Comparison of ENCODE assay signal across 1 cellular context in the genomic region with DNA sequence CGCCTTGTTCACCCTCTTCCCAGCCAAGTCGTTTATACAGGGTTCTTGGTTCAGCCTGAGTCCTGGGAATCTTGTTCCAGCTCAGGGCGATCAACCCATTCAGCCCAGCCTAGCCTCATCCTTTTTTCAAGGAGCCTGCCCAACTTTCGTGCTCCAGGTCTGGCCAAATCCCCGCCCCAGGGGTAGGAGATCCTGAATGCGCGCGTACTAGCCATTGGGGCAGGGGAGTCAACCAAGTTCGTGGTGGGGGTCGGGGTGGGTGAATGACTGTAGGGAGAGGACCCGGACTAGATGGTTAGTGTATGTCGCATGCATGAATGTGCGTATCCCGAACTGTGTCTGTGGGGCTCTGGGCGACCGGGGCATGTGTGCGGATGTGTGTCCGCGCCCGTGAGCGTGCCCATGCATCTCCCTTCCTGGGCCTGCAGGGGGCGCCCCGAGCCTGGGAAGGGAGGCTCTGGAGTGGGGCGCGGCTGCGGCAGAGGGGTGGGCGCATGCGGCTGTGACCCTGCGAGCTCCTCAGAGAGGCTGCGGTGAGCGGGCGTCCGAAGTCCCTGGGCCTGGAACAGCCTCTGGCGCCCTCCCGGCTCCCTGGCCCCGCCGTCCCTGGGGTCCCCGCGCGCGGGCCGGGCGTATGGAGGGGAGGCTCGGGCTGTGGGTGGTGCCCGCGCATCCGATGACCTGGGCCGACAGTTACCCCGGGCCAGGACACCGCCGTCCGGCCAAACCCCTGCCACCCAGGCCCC.
A peak's percentile ranks its signal among the peaks of the same experiment; 100 is the strongest.
TF ChIP-seq lines count a peak whose summit lies in the region.

No MANE protein-coding gene starts in this region.

TF ChIP-seq in K562, 482 proteins besides CTCF, POLR2A, EP300 and RAD21:
- TF ChIP-seq COPS2 (conservative IDR thresholded peaks at IDR 0.05): no peak
- TF ChIP-seq ZBTB7A (IDR thresholded peaks at IDR 0.05; ENCODE audit: borderline replicate concordance, control insufficient read depth, low read depth, low read length): peak; percentile 66; the same call in 1 of the 2 replicates
- no peak for TF ChIP-seq HNRNPH1 (optimal IDR thresholded peaks at IDR 0.05; ENCODE audit: low read depth, low read length)
- TF ChIP-seq MAZ (CRISPR knock-in tag; conservative IDR thresholded peaks at IDR 0.05 in 1 of 2, IDR thresholded peaks at IDR 0.05 in 1 of 2): peak in 1 of 2 experiments; percentile 15; a peak in 1 of 4 replicates
- TF ChIP-seq ZNF76 (CRISPR knock-in tag; IDR thresholded peaks at IDR 0.05; ENCODE audit: borderline replicate concordance): no peak
- TF ChIP-seq, protein P1, sequence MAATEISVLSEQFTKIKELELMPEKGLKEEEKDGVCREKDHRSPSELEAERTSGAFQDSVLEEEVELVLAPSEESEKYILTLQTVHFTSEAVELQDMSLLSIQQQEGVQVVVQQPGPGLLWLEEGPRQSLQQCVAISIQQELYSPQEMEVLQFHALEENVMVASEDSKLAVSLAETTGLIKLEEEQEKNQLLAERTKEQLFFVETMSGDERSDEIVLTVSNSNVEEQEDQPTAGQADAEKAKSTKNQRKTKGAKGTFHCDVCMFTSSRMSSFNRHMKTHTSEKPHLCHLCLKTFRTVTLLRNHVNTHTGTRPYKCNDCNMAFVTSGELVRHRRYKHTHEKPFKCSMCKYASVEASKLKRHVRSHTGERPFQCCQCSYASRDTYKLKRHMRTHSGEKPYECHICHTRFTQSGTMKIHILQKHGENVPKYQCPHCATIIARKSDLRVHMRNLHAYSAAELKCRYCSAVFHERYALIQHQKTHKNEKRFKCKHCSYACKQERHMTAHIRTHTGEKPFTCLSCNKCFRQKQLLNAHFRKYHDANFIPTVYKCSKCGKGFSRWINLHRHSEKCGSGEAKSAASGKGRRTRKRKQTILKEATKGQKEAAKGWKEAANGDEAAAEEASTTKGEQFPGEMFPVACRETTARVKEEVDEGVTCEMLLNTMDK (IDR thresholded peaks at IDR 0.05; ENCODE audit: borderline replicate concordance, insufficient read depth, low read depth, low read length, poor library complexity, severe bottlenecking): peak; percentile 79
- no peak for TF ChIP-seq FOXK1 (CRISPR knock-in tag; IDR thresholded peaks at IDR 0.05; ENCODE audit: borderline replicate concordance)
- no peak for TF ChIP-seq GATAD2A (IDR thresholded peaks at IDR 0.05)
- 0 out of 2 replicates have a peak, but pooled peaks have one; percentile 21 for TF ChIP-seq SIN3B (IDR thresholded peaks at IDR 0.05; ENCODE audit: low read depth)
- no peak for TF ChIP-seq U2AF1 (optimal IDR thresholded peaks at IDR 0.05; ENCODE audit: low read depth, low read length)
- no peak for TF ChIP-seq FUS (optimal IDR thresholded peaks at IDR 0.05; ENCODE audit: low read depth, low read length)
- 0 out of 2 replicates have a peak, but pooled peaks have one; percentile 24 for TF ChIP-seq XRCC5 (IDR thresholded peaks at IDR 0.05; ENCODE audit: low read depth, low read length)
- no peak for TF ChIP-seq BCOR (IDR thresholded peaks at IDR 0.05)
- TF ChIP-seq CTBP1 (IDR thresholded peaks at IDR 0.05; ENCODE audit: borderline replicate concordance): 0 out of 2 replicates have a peak, but pooled peaks have one; percentile 23
- TF ChIP-seq POLR2G (IDR thresholded peaks at IDR 0.05; ENCODE audit: low read depth, low read length): no peak
- no peak for TF ChIP-seq ZC3H4 (CRISPR knock-in tag; IDR thresholded peaks at IDR 0.05; ENCODE audit: borderline replicate concordance)
- no peak for TF ChIP-seq ASH1L (IDR thresholded peaks at IDR 0.05; ENCODE audit: borderline replicate concordance, low read depth, partially characterized antibody)
- TF ChIP-seq ZFP36 (IDR thresholded peaks at IDR 0.05; ENCODE audit: low read depth, low read length, partially characterized antibody): no peak
- TF ChIP-seq MYC (IDR thresholded peaks at IDR 0.05; ENCODE audit: low read depth, low read length): peak; percentile 36; the same call in 1 of the 2 replicates
- no peak for TF ChIP-seq MYC (CRISPR knock-in tag; IDR thresholded peaks at IDR 0.05; ENCODE audit: borderline replicate concordance, low read depth)
- no peak for TF ChIP-seq HOXB6 (CRISPR knock-in tag; IDR thresholded peaks at IDR 0.05; ENCODE audit: borderline replicate concordance)
- no peak for TF ChIP-seq ZFPM2 (CRISPR knock-in tag; IDR thresholded peaks at IDR 0.05)
- TF ChIP-seq FIP1L1 (IDR thresholded peaks at IDR 0.05; ENCODE audit: low read depth, low read length, poor library complexity, severe bottlenecking): no peak
- no peak for TF ChIP-seq RBM15 (IDR thresholded peaks at IDR 0.05; ENCODE audit: insufficient read depth, low read length)
- no peak for TF ChIP-seq MXI1 (IDR thresholded peaks at IDR 0.05; ENCODE audit: low read depth, low read length)
- TF ChIP-seq PPARD (CRISPR knock-in tag; IDR thresholded peaks at IDR 0.05): no peak
- TF ChIP-seq STAG1 (CRISPR knock-in tag; IDR thresholded peaks at IDR 0.05; ENCODE audit: borderline replicate concordance): peak; percentile 11; the same call in 1 of the 2 replicates
- TF ChIP-seq ATF7 (IDR thresholded peaks at IDR 0.05): 0 out of 2 replicates have a peak, but pooled peaks have one; percentile 19
- TF ChIP-seq, protein P2, sequence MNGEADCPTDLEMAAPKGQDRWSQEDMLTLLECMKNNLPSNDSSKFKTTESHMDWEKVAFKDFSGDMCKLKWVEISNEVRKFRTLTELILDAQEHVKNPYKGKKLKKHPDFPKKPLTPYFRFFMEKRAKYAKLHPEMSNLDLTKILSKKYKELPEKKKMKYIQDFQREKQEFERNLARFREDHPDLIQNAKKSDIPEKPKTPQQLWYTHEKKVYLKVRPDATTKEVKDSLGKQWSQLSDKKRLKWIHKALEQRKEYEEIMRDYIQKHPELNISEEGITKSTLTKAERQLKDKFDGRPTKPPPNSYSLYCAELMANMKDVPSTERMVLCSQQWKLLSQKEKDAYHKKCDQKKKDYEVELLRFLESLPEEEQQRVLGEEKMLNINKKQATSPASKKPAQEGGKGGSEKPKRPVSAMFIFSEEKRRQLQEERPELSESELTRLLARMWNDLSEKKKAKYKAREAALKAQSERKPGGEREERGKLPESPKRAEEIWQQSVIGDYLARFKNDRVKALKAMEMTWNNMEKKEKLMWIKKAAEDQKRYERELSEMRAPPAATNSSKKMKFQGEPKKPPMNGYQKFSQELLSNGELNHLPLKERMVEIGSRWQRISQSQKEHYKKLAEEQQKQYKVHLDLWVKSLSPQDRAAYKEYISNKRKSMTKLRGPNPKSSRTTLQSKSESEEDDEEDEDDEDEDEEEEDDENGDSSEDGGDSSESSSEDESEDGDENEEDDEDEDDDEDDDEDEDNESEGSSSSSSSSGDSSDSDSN (IDR thresholded peaks at IDR 0.05; ENCODE audit: borderline replicate concordance in 1 of 2, low read depth in 2 of 2, low read length in 2 of 2): 0 out of 4 replicates have a peak, but pooled peaks of 1 of the 2 experiments have one; percentile 36
- TF ChIP-seq NRF1 (conservative IDR thresholded peaks at IDR 0.05 in 1 of 2, IDR thresholded peaks at IDR 0.05 in 1 of 2): peak; percentile 32 to 49; a peak in 3 of 4 replicates
- TF ChIP-seq YY1 (IDR thresholded peaks at IDR 0.05; ENCODE audit: borderline replicate concordance in 1 of 3, control insufficient read depth in 1 of 3, extremely low read depth in 1 of 3, insufficient read depth in 3 of 3, insufficient read length in 1 of 3, insufficient replicate concordance in 2 of 3, low read depth in 1 of 3, low read length in 2 of 3): peak in 1 of 3 experiments; percentile 6
- TF ChIP-seq TRIM28 (IDR thresholded peaks at IDR 0.05): no peak
- no peak for TF ChIP-seq CAMTA2 (CRISPR knock-in tag; conservative IDR thresholded peaks at IDR 0.05)
- TF ChIP-seq NUFIP1 (IDR thresholded peaks at IDR 0.05; ENCODE audit: partially characterized antibody): no peak
- no peak for TF ChIP-seq HSF4 (CRISPR knock-in tag; IDR thresholded peaks at IDR 0.05; ENCODE audit: borderline replicate concordance)
- TF ChIP-seq, protein P3, sequence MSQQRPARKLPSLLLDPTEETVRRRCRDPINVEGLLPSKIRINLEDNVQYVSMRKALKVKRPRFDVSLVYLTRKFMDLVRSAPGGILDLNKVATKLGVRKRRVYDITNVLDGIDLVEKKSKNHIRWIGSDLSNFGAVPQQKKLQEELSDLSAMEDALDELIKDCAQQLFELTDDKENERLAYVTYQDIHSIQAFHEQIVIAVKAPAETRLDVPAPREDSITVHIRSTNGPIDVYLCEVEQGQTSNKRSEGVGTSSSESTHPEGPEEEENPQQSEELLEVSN (IDR thresholded peaks at IDR 0.05; ENCODE audit: borderline replicate concordance in 1 of 2, extremely low read depth in 1 of 2, insufficient read depth in 1 of 2, insufficient read length in 1 of 2, low read depth in 1 of 2, low read length in 1 of 2, poor library complexity in 1 of 2, severe bottlenecking in 1 of 2): peak in 1 of 2 experiments; percentile 60
- TF ChIP-seq ZNF75A (CRISPR knock-in tag; IDR thresholded peaks at IDR 0.05): no peak
- no peak for TF ChIP-seq ELF4 (CRISPR knock-in tag; IDR thresholded peaks at IDR 0.05)
- TF ChIP-seq, protein P4, sequence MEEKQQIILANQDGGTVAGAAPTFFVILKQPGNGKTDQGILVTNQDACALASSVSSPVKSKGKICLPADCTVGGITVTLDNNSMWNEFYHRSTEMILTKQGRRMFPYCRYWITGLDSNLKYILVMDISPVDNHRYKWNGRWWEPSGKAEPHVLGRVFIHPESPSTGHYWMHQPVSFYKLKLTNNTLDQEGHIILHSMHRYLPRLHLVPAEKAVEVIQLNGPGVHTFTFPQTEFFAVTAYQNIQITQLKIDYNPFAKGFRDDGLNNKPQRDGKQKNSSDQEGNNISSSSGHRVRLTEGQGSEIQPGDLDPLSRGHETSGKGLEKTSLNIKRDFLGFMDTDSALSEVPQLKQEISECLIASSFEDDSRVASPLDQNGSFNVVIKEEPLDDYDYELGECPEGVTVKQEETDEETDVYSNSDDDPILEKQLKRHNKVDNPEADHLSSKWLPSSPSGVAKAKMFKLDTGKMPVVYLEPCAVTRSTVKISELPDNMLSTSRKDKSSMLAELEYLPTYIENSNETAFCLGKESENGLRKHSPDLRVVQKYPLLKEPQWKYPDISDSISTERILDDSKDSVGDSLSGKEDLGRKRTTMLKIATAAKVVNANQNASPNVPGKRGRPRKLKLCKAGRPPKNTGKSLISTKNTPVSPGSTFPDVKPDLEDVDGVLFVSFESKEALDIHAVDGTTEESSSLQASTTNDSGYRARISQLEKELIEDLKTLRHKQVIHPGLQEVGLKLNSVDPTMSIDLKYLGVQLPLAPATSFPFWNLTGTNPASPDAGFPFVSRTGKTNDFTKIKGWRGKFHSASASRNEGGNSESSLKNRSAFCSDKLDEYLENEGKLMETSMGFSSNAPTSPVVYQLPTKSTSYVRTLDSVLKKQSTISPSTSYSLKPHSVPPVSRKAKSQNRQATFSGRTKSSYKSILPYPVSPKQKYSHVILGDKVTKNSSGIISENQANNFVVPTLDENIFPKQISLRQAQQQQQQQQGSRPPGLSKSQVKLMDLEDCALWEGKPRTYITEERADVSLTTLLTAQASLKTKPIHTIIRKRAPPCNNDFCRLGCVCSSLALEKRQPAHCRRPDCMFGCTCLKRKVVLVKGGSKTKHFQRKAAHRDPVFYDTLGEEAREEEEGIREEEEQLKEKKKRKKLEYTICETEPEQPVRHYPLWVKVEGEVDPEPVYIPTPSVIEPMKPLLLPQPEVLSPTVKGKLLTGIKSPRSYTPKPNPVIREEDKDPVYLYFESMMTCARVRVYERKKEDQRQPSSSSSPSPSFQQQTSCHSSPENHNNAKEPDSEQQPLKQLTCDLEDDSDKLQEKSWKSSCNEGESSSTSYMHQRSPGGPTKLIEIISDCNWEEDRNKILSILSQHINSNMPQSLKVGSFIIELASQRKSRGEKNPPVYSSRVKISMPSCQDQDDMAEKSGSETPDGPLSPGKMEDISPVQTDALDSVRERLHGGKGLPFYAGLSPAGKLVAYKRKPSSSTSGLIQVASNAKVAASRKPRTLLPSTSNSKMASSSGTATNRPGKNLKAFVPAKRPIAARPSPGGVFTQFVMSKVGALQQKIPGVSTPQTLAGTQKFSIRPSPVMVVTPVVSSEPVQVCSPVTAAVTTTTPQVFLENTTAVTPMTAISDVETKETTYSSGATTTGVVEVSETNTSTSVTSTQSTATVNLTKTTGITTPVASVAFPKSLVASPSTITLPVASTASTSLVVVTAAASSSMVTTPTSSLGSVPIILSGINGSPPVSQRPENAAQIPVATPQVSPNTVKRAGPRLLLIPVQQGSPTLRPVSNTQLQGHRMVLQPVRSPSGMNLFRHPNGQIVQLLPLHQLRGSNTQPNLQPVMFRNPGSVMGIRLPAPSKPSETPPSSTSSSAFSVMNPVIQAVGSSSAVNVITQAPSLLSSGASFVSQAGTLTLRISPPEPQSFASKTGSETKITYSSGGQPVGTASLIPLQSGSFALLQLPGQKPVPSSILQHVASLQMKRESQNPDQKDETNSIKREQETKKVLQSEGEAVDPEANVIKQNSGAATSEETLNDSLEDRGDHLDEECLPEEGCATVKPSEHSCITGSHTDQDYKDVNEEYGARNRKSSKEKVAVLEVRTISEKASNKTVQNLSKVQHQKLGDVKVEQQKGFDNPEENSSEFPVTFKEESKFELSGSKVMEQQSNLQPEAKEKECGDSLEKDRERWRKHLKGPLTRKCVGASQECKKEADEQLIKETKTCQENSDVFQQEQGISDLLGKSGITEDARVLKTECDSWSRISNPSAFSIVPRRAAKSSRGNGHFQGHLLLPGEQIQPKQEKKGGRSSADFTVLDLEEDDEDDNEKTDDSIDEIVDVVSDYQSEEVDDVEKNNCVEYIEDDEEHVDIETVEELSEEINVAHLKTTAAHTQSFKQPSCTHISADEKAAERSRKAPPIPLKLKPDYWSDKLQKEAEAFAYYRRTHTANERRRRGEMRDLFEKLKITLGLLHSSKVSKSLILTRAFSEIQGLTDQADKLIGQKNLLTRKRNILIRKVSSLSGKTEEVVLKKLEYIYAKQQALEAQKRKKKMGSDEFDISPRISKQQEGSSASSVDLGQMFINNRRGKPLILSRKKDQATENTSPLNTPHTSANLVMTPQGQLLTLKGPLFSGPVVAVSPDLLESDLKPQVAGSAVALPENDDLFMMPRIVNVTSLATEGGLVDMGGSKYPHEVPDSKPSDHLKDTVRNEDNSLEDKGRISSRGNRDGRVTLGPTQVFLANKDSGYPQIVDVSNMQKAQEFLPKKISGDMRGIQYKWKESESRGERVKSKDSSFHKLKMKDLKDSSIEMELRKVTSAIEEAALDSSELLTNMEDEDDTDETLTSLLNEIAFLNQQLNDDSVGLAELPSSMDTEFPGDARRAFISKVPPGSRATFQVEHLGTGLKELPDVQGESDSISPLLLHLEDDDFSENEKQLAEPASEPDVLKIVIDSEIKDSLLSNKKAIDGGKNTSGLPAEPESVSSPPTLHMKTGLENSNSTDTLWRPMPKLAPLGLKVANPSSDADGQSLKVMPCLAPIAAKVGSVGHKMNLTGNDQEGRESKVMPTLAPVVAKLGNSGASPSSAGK (IDR thresholded peaks at IDR 0.05): no peak
- TF ChIP-seq, protein P5, sequence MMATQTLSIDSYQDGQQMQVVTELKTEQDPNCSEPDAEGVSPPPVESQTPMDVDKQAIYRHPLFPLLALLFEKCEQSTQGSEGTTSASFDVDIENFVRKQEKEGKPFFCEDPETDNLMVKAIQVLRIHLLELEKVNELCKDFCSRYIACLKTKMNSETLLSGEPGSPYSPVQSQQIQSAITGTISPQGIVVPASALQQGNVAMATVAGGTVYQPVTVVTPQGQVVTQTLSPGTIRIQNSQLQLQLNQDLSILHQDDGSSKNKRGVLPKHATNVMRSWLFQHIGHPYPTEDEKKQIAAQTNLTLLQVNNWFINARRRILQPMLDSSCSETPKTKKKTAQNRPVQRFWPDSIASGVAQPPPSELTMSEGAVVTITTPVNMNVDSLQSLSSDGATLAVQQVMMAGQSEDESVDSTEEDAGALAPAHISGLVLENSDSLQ (IDR thresholded peaks at IDR 0.05): no peak
- no peak for TF ChIP-seq PRMT5 (CRISPR knock-in tag; IDR thresholded peaks at IDR 0.05)
- no peak for TF ChIP-seq HNRNPK (IDR thresholded peaks at IDR 0.05; ENCODE audit: low read depth, low read length, poor library complexity, severe bottlenecking)
- no peak for TF ChIP-seq EGR1 (conservative IDR thresholded peaks at IDR 0.05)
